16 cellular contexts compared by ENCODE assay signal in the genomic region with DNA sequence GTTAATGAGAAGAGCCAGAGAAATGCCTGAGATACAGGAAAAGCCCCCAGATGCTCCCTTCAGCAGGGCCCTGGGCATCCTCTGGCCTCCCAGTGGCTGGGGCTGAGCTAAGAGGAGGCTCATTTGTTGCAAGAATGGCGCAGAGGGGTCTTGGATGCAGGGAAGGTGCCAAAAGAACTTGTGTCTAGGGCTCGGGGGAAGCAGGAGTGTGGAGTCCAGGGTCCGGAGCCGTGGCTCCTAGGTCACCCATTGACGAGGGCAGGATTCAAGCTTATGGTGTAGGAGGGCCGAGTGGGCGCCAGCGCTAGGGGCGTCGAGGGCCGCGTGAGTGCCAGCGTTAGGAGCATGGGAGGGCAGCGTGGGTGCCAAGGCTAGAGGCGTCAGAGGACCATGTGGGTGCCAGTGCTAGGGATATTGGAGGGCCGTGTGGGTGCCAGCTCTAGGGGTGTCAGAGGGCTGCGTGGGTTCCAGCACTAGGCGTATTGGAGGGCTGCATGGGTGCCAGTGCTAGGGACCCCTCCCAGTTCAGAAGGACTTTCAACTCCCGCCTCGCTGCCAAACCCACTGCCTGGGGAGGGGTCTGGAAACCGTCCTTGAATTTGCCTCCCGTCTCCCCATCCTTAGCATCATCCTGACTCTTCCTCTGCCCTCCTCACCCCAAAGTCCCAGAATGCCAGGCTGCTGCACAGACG.
A peak's percentile ranks its signal among the peaks of the same experiment; 100 is the strongest.
DNase-seq lines count a peak whose midpoint lies in the region; ATAC-seq and TF ChIP-seq lines count a peak whose summit lies in the region.
"Had no signal": no experiment of that assay in that cellular context is flagged by ENCODE, and none has a peak within 500 bp of the region (broad histone marks: within the 10 kb centered on the region; RNA-seq: fewer than 3 reads in every experiment).

No MANE protein-coding gene starts in this region.

- H3K9me2 ChIP-seq in hepatocyte (replicated peaks; ENCODE audit: insufficient read depth): no peaks in the 10 kb centered on the region

- H3K27ac ChIP-seq in lower lobe of right lung (no peak overlapping the region), hepatocyte (no peak overlapping the region)

- peak overlapping the region in 4 of 5 experiments; percentile 18 to 77 (median 57) for H3K27ac Mint-ChIP-seq in brain
- peak overlapping the region; percentile 85 for H3K27ac Mint-ChIP-seq in mesothelial cell of epicardium
- H3K27ac Mint-ChIP-seq: CD4-positive, alpha-beta memory T cell had no signal

- no peaks in the 10 kb centered on the region for H4K20me1 ChIP-seq in hepatocyte (ENCODE audit: insufficient read depth, poor library complexity, severe bottlenecking)

- H3K9me3 Mint-ChIP-seq in brain (peaks cover 2 to 16% (median 4%) of the 10 kb centered on the region in 5 experiments), mesothelial cell of epicardium (no peaks in the 10 kb centered on the region)

- no peaks in the 10 kb centered on the region for H3K27me3 Mint-ChIP-seq in brain
- no peaks in the 10 kb centered on the region for H3K27me3 Mint-ChIP-seq in mesothelial cell of epicardium (ENCODE audit: low read depth)

- no peak for TF ChIP-seq CTCF in brain (conservative IDR thresholded peaks at IDR 0.05)
- TF ChIP-seq CTCF in mesothelial cell of epicardium (IDR thresholded peaks at IDR 0.05; ENCODE audit: unreplicated experiment): no peak
- no peak for TF ChIP-seq CTCF in lower lobe of right lung (IDR thresholded peaks at IDR 0.05)
- TF ChIP-seq CTCF in hepatocyte (IDR thresholded peaks at IDR 0.05; ENCODE audit: poor library complexity): no peak

- H3K9me3 ChIP-seq in lower lobe of right lung: no peaks in the 10 kb centered on the region
- no peaks in the 10 kb centered on the region for H3K9me3 ChIP-seq in hepatocyte (ENCODE audit: low read depth)
- H3K9me3 ChIP-seq: MG63 had no signal

- intact Hi-C loops in sciatic nerve (cut with DNase I): no loop called here
- intact Hi-C loops in lower lobe of right lung (cut with DNase I): no loop called here

- DNase-seq in H7: peak; percentile 36
- peak in 1 of 2 experiments; percentile 36 for DNase-seq in mesothelial cell of epicardium (ENCODE audit: low spot score in 2 of 2, unreplicated experiment in 2 of 2)
- peak; percentile 53 for DNase-seq in sciatic nerve (ENCODE audit: low spot score)
- no peak for DNase-seq in DMS 273 treated with DMSO at 0.1 percent for 48 hours (lab: John Stamatoyannopoulos, UW)
- DNase-seq in lower lobe of right lung: no peak
- DNase-seq in hepatocyte (ENCODE audit: low spot score): no peak
- DNase-seq: ACHN; CD4-positive, alpha-beta memory T cell; GOT3; MG63; NCI-H1092 treated with DMSO at 0.1 percent for 48 hours; NCI-H187 treated with DMSO at 0.1 percent for 48 hours; NCI-H446 treated with DMSO at 0.1 percent for 48 hours; NCI-H774 had no signal

- H3K4me3 Mint-ChIP-seq in brain (no peak overlapping the region), mesothelial cell of epicardium (no peak overlapping the region)
- H3K4me3 Mint-ChIP-seq: CD4-positive, alpha-beta memory T cell had no signal

- no peak overlapping the region for H3K4me2 ChIP-seq in hepatocyte

- no peak overlapping the region for H2AFZ ChIP-seq in hepatocyte

- peaks cover 3% of the 10 kb centered on the region for H3K4me1 ChIP-seq in lower lobe of right lung
- H3K4me1 ChIP-seq in hepatocyte (ENCODE audit: insufficient read depth): no peaks in the 10 kb centered on the region

- no peaks in the 10 kb centered on the region for H3K79me2 ChIP-seq in hepatocyte

- H3K27me3 ChIP-seq in H7 (ENCODE audit: control insufficient read depth, insufficient read depth, low read length) (no peaks in the 10 kb centered on the region), lower lobe of right lung (ENCODE audit: low read depth) (no peaks in the 10 kb centered on the region), hepatocyte (no peaks in the 10 kb centered on the region)
- H3K27me3 ChIP-seq: MG63 had no signal

- no peaks in the 10 kb centered on the region for H3K36me3 ChIP-seq in H7 (replicated peaks; ENCODE audit: control insufficient read depth, insufficient read depth, low read length)
- H3K36me3 ChIP-seq in lower lobe of right lung: no peaks in the 10 kb centered on the region
- no peaks in the 10 kb centered on the region for H3K36me3 ChIP-seq in hepatocyte (replicated peaks; ENCODE audit: insufficient read depth, low read depth)
- H3K36me3 ChIP-seq: MG63 had no signal

- H3K4me1 Mint-ChIP-seq in brain (peaks cover 93% of the 10 kb centered on the region), mesothelial cell of epicardium (peaks cover 68% of the 10 kb centered on the region)
- H3K4me1 Mint-ChIP-seq: CD4-positive, alpha-beta memory T cell had no signal

- no peak for ATAC-seq in sciatic nerve
- ATAC-seq in lower lobe of right lung: no peak
- ATAC-seq: Right ventricle myocardium inferior had no signal

- no peak overlapping the region for H3K4me3 ChIP-seq in H7 (ENCODE audit: insufficient read depth, low read depth, low read length)
- H3K4me3 ChIP-seq in lower lobe of right lung: no peak overlapping the region
- no peak overlapping the region for H3K4me3 ChIP-seq in hepatocyte
- H3K4me3 ChIP-seq: MG63 had no signal

- H3K36me3 Mint-ChIP-seq in brain (no peaks in the 10 kb centered on the region), mesothelial cell of epicardium (no peaks in the 10 kb centered on the region)
- H3K36me3 Mint-ChIP-seq: CD4-positive, alpha-beta memory T cell had no signal

- 94% methylated on average over 23 of the region's 23 CpGs for WGBS in hepatocyte (ENCODE audit: low lambda C conversion rate, missing lambda C conversion rate)

Comparison
In these comparisons a context has a peak if more than half of its experiments do, and no peak if none do; other contexts are left out.
1. DNase-seq: peak in H7 (single experiment) and sciatic nerve (single experiment); none in DMS 273 treated with DMSO at 0.1 percent for 48 hours (single experiment), lower lobe of right lung (single experiment) and hepatocyte (single experiment).